ENCODE assay signal across 1 cellular context in genomic region chr7:137399827-137400823, GRCh38.
TF ChIP-seq lines count a peak whose summit lies in the region.

No MANE protein-coding gene starts in this region.

TF ChIP-seq in HepG2, 621 proteins besides CTCF, POLR2A, EP300 and RAD21 (continued from another document):
- peak; percentile 33; the same call in 1 of the 2 replicates for TF ChIP-seq CEBPB (IDR thresholded peaks at IDR 0.05; ENCODE audit: borderline replicate concordance, low read depth, low read length)
